Comparison of ENCODE assay signal across 17 cellular contexts in the genomic region with DNA sequence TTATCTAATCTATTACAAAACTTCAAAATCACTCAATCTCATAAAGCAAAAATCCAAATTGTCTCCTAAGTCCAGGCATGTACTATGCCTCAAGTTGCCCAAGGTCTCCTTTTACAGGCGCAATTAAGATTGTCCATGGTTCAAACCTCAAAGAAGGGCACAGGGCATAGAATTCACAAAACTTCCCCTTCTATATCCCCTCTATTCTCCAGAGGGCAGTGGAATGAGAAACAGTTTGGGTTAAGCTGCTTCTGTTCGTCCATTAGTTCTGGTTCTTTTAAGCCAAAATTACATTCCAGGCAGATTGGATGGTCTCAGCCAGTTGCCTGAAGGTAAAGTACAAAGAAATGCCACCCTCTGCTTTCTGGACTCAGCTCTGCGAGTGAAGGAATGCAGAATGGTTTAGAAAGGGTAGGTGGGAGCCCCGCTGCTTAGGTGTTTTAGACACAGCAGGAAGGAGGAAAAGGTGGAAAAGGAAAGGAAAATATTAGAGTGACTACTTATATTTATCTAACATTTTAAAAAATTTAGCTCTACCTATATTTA.
A peak's percentile ranks its signal among the peaks of the same experiment; 100 is the strongest.
DNase-seq lines count a peak whose midpoint lies in the region; ATAC-seq lines count a peak whose summit lies in the region.
"Had no signal": no experiment of that assay in that cellular context is flagged by ENCODE, and none has a peak within 500 bp of the region (broad histone marks: within the 10 kb centered on the region; RNA-seq: fewer than 3 reads in every experiment).

No MANE protein-coding gene starts in this region.

- 94 to 96% methylated on average over 4 of the region's 4 CpGs for WGBS in GM23248 (ENCODE audit: low coverage in 1 of 2, low lambda C conversion rate in 2 of 2, missing lambda C conversion rate in 2 of 2), 2 experiments
- WGBS in trophoblast cell (ENCODE audit: extremely low coverage, insufficient coverage, insufficient read length): no CpG with 5 or more reads among the region's 4 CpGs

- H3K27me3 ChIP-seq in GM23248 (replicated peaks; ENCODE audit: insufficient read depth): no peaks in the 10 kb centered on the region
- no peaks in the 10 kb centered on the region for H3K27me3 ChIP-seq in trophoblast cell (ENCODE audit: insufficient read depth, low read length)
- H3K27me3 ChIP-seq: BE2C had no signal

- H4K91ac ChIP-seq in trophoblast cell (ENCODE audit: low read depth, low read length): no peak overlapping the region

- no peaks in the 10 kb centered on the region for H3K9me3 Mint-ChIP-seq in stimulated activated effector memory CD8-positive, alpha-beta T cell treated with anti-CD3 and anti-CD28 coated beads, Interleukin-12 subunit alpha, Interleukin-12 subunit beta, amount 100 ng/mL, for 72 hours
- no peaks in the 10 kb centered on the region for H3K9me3 Mint-ChIP-seq in activated T-helper 2 cell treated with anti-CD3 and anti-CD28 coated beads, Interferon-gamma antibody, Interleukin-2, Interleukin-4, amounts not matched to agents 10 μg/mL and 5 μg/mL and 100 μg/mL, durations not matched to agents 14 hours and 24 hours and 36 hours

- H3K4me1 Mint-ChIP-seq in stimulated activated effector memory CD8-positive, alpha-beta T cell treated with anti-CD3 and anti-CD28 coated beads, Interleukin-12 subunit alpha, Interleukin-12 subunit beta, amount 100 ng/mL, for 72 hours: no peaks in the 10 kb centered on the region
- H3K4me1 Mint-ChIP-seq in activated T-helper 2 cell treated with anti-CD3 and anti-CD28 coated beads, Interferon-gamma antibody, Interleukin-2, Interleukin-4, amounts not matched to agents 10 μg/mL and 5 μg/mL and 100 μg/mL, durations not matched to agents 14 hours and 24 hours and 36 hours (ENCODE audit: low read depth): no peaks in the 10 kb centered on the region

- H4K12ac ChIP-seq in trophoblast cell (ENCODE audit: low read depth, low read length): no peak overlapping the region

- ATAC-seq in stimulated activated effector memory CD8-positive, alpha-beta T cell treated with anti-CD3 and anti-CD28 coated beads, Interleukin-12 subunit alpha, Interleukin-12 subunit beta, amount 100 ng/mL, for 72 hours: no peak
- no peak for ATAC-seq in sciatic nerve

- in situ Hi-C loops in GM23248 (cut with MboI): no loop called here
- in situ Hi-C loops in G401 (cut with HindIII; ENCODE audit: low sequenced_read_pairs): no loop called here

- H2AFZ ChIP-seq in GM23248 (peak overlapping the region; percentile 21; the same call in 1 of the 2 replicates), trophoblast cell (ENCODE audit: insufficient read depth, low read length, poor library complexity) (no peak overlapping the region)

- H3K36me3 Mint-ChIP-seq in stimulated activated effector memory CD8-positive, alpha-beta T cell treated with anti-CD3 and anti-CD28 coated beads, Interleukin-12 subunit alpha, Interleukin-12 subunit beta, amount 100 ng/mL, for 72 hours: no peaks in the 10 kb centered on the region
- H3K36me3 Mint-ChIP-seq in activated T-helper 2 cell treated with anti-CD3 and anti-CD28 coated beads, Interferon-gamma antibody, Interleukin-2, Interleukin-4, amounts not matched to agents 10 μg/mL and 5 μg/mL and 100 μg/mL, durations not matched to agents 14 hours and 24 hours and 36 hours (ENCODE audit: low read depth): no peaks in the 10 kb centered on the region

- no peaks in the 10 kb centered on the region for H4K20me1 ChIP-seq in GM23248 (ENCODE audit: insufficient read depth)

- DNase-seq in GM23248 (no peak), dedifferentiated amniotic fluid mesenchymal stem cell (ENCODE audit: extremely low spot score) (peak; percentile 47), iPS-NIHi7 (ENCODE audit: extremely low spot score) (peak; percentile 14), trophoblast cell (peak in 1 of 2 donors; percentile 6), sciatic nerve (ENCODE audit: low spot score) (no peak), G401 (ENCODE audit: low spot score) (no peak)
- no peak for DNase-seq in stimulated activated effector memory CD8-positive, alpha-beta T cell treated with anti-CD3 and anti-CD28 coated beads, Interleukin-12 subunit alpha, Interleukin-12 subunit beta, amount 100 ng/mL, for 72 hours (ENCODE audit: low spot score in 2 of 2)
- DNase-seq in activated T-helper 2 cell treated with anti-CD3 and anti-CD28 coated beads, Interferon-gamma antibody, Interleukin-2, Interleukin-4, amounts not matched to agents 10 μg/mL and 5 μg/mL and 100 μg/mL, durations not matched to agents 14 hours and 24 hours and 36 hours (ENCODE audit: low spot score): no peak
- DNase-seq: ACHN, BE2C, DMS 273 treated with DMSO at 0.1 percent for 48 hours, HCEC 1CT, NCI-H1930, NCI-H2171 treated with DMSO at 0.1 percent for 48 hours, NCI-H774, Right ventricle myocardium superior had no signal

- H3K9me3 ChIP-seq in GM23248 (ENCODE audit: low read depth): no peaks in the 10 kb centered on the region
- H3K9me3 ChIP-seq in trophoblast cell (ENCODE audit: insufficient read depth, low read depth, low read length): no peaks in the 10 kb centered on the region
- H3K9me3 ChIP-seq: BE2C had no signal

- H3K4me2 ChIP-seq in GM23248 (ENCODE audit: unreplicated experiment) (no peak overlapping the region), trophoblast cell (ENCODE audit: low read length) (peak overlapping the region; percentile 0)
- H3K4me2 ChIP-seq: KMS-11 had no signal

- peaks cover 2% of the 10 kb centered on the region for H3K27me3 Mint-ChIP-seq in activated T-helper 2 cell treated with anti-CD3 and anti-CD28 coated beads, Interferon-gamma antibody, Interleukin-2, Interleukin-4, amounts not matched to agents 10 μg/mL and 5 μg/mL and 100 μg/mL, durations not matched to agents 14 hours and 24 hours and 36 hours (ENCODE audit: low read depth)

- H2BK120ac ChIP-seq in trophoblast cell (ENCODE audit: insufficient read depth, low read length, poor library complexity): no peak overlapping the region

- no peak overlapping the region for H2BK5ac ChIP-seq in trophoblast cell (ENCODE audit: low read depth, low read length, poor library complexity)

- peaks cover 32% of the 10 kb centered on the region for H3F3A ChIP-seq in GM23248 (ENCODE audit: insufficient read depth)

- no peak overlapping the region for H3K4me3 ChIP-seq in GM23248
- H3K4me3 ChIP-seq in trophoblast cell (ENCODE audit: low read depth, low read length): no peak overlapping the region

- H3K9me2 ChIP-seq in GM23248 (ENCODE audit: insufficient read depth): no peaks in the 10 kb centered on the region

- no peak overlapping the region for H3K9ac ChIP-seq in GM23248
- H3K9ac ChIP-seq in trophoblast cell (ENCODE audit: low read length): no peak overlapping the region
- H3K9ac ChIP-seq: KMS-11 had no signal

- no peak overlapping the region for H3K27ac Mint-ChIP-seq in stimulated activated effector memory CD8-positive, alpha-beta T cell treated with anti-CD3 and anti-CD28 coated beads, Interleukin-12 subunit alpha, Interleukin-12 subunit beta, amount 100 ng/mL, for 72 hours
- H3K27ac Mint-ChIP-seq in activated T-helper 2 cell treated with anti-CD3 and anti-CD28 coated beads, Interferon-gamma antibody, Interleukin-2, Interleukin-4, amounts not matched to agents 10 μg/mL and 5 μg/mL and 100 μg/mL, durations not matched to agents 14 hours and 24 hours and 36 hours: no peak overlapping the region

- no peak overlapping the region for H3K4ac ChIP-seq in trophoblast cell (ENCODE audit: low read depth, low read length)

- no peak overlapping the region for H3K4me3 Mint-ChIP-seq in stimulated activated effector memory CD8-positive, alpha-beta T cell treated with anti-CD3 and anti-CD28 coated beads, Interleukin-12 subunit alpha, Interleukin-12 subunit beta, amount 100 ng/mL, for 72 hours
- H3K4me3 Mint-ChIP-seq in activated T-helper 2 cell treated with anti-CD3 and anti-CD28 coated beads, Interferon-gamma antibody, Interleukin-2, Interleukin-4, amounts not matched to agents 10 μg/mL and 5 μg/mL and 100 μg/mL, durations not matched to agents 14 hours and 24 hours and 36 hours (ENCODE audit: low read depth): no peak overlapping the region

- H3K4me1 ChIP-seq in GM23248 (ENCODE audit: insufficient read depth) (peaks cover 41% of the 10 kb centered on the region), trophoblast cell (ENCODE audit: control insufficient read depth in 1 of 2, insufficient read depth in 2 of 2, low read length in 2 of 2) (no peaks in the 10 kb centered on the region)
- H3K4me1 ChIP-seq: BE2C had no signal

- intact Hi-C loops in activated T-helper 2 cell treated with anti-CD3 and anti-CD28 coated beads, Interferon-gamma antibody, Interleukin-2, Interleukin-4, amounts not matched to agents 10 μg/mL and 5 μg/mL and 100 μg/mL, durations not matched to agents 14 hours and 24 hours and 36 hours (cut with micrococcal nuclease): no loop called here
- intact Hi-C loops in sciatic nerve (cut with DNase I): no loop called here

- no peak overlapping the region for H4K8ac ChIP-seq in trophoblast cell (ENCODE audit: low read depth, low read length)

- H3K14ac ChIP-seq in trophoblast cell (ENCODE audit: low read length): no peak overlapping the region

- H3K27ac ChIP-seq in GM23248: peak overlapping the region; percentile 83; the same call in 1 of the 2 replicates
- peak overlapping the region; percentile 43 for H3K27ac ChIP-seq in trophoblast cell (ENCODE audit: low read depth, low read length)
- H3K27ac ChIP-seq: KMS-11 had no signal

- no peaks in the 10 kb centered on the region for H3K79me1 ChIP-seq in trophoblast cell (ENCODE audit: low read length)

- no peak overlapping the region for H2BK12ac ChIP-seq in trophoblast cell (ENCODE audit: low read length)

- H3K36me3 ChIP-seq in GM23248 (ENCODE audit: low read depth) (no peaks in the 10 kb centered on the region), trophoblast cell (ENCODE audit: control insufficient read depth in 1 of 2, insufficient read depth in 2 of 2, low read length in 2 of 2) (no peaks in the 10 kb centered on the region)
- H3K36me3 ChIP-seq: BE2C had no signal

- H3K18ac ChIP-seq in trophoblast cell (ENCODE audit: low read length): no peak overlapping the region

- no peak overlapping the region for H2AK5ac ChIP-seq in trophoblast cell (ENCODE audit: low read length)

- no peaks in the 10 kb centered on the region for H3K79me2 ChIP-seq in GM23248 (ENCODE audit: insufficient read depth)
- H3K79me2 ChIP-seq in trophoblast cell (ENCODE audit: control insufficient read depth, insufficient read depth, low read length, poor library complexity): no peaks in the 10 kb centered on the region

- no peak overlapping the region for H3K23ac ChIP-seq in trophoblast cell (ENCODE audit: low read length)

Comparison
In these comparisons a context has a peak if more than half of its experiments do, and no peak if none do; other contexts are left out.
1. DNase-seq: peak in dedifferentiated amniotic fluid mesenchymal stem cell (single experiment) and iPS-NIHi7 (single experiment); none in GM23248 (single experiment), stimulated activated effector memory CD8-positive, alpha-beta T cell treated with anti-CD3 and anti-CD28 coated beads, Interleukin-12 subunit alpha, Interleukin-12 subunit beta, amount 100 ng/mL, for 72 hours (0 of 2), activated T-helper 2 cell treated with anti-CD3 and anti-CD28 coated beads, Interferon-gamma antibody, Interleukin-2, Interleukin-4, amounts not matched to agents 10 μg/mL and 5 μg/mL and 100 μg/mL, durations not matched to agents 14 hours and 24 hours and 36 hours (single experiment), sciatic nerve (single experiment) and G401 (single experiment).